Comparison of ENCODE assay signal across 11 cellular contexts in the genomic region with DNA sequence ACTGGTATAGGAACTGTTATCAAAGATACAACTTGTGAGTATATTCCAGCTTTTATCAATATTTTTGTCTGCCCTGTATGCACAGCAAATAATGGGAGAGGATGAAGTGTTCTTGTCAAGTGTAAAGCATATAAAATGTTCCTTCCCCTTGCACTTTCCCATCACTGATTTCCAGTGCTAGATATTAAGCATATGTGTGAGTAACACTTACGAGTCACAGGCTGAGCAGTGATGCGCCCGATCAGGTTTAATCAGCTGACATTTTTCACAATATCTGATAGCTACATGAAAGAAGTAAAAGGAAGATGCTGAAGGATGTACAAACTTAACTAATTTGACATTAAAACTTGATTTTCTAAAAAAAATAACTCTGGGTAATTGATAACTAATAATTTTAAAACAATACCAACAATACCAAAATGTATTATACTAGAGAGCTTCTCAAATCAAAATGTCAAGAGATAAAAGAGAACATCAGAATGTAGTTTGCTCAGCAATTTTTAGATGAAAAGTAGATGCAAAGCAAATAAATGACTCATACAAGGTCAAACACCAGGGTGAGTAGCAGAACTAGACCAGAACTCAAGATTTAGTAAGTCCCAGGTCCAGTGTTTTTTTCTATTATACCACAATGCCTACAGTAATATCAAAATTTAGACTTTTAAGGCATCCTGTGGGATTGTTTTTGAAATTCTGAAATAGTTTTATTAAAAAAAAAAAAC. TPM values are rescaled to one million over a fixed set of nuclear protein-coding genes. Genes with fewer than 3 reads are reported as not detected.
A peak's percentile ranks its signal among the peaks of the same experiment; 100 is the strongest.
DNase-seq lines count a peak whose midpoint lies in the region; ATAC-seq, FAIRE-seq and TF ChIP-seq lines count a peak whose summit lies in the region.
"Had no signal": no experiment of that assay in that cellular context is flagged by ENCODE, and none has a peak within 500 bp of the region (broad histone marks: within the 10 kb centered on the region; RNA-seq: fewer than 3 reads in every experiment).

No MANE protein-coding gene starts in this region.

- intact Hi-C loops in tibial artery (cut with DNase I; ENCODE audit: low total_unique reads), result no loop called here

- TF ChIP-seq EP300 in A549 (IDR thresholded peaks at IDR 0.05), result no peak

- TF ChIP-seq CTCF in A549 (IDR thresholded peaks at IDR 0.05), result no peak
- TF ChIP-seq CTCF in fibroblast of villous mesenchyme (IDR thresholded peaks at IDR 0.05; ENCODE audit: insufficient read depth, low read depth, low read length), result no peak
- TF ChIP-seq CTCF in tibial artery (IDR thresholded peaks at IDR 0.05), result no peak

- H3K27me3 Mint-ChIP-seq in activated CD8-positive, alpha-beta T cell treated with anti-CD3 and anti-CD28 coated beads, Interleukin-2, amount 10 ng/mL, durations not matched to agents 7 days and 5 days (ENCODE audit: low read depth), result no peaks in the 10 kb centered on the region

- ATAC-seq in A549 (peak; percentile 40 to 66; a peak in 3 of 6 replicates), HG03045 (IDR thresholded peaks at IDR 0.05; ENCODE audit: unreplicated experiment) (no peak)
- ATAC-seq in activated CD8-positive, alpha-beta T cell treated with anti-CD3 and anti-CD28 coated beads, Interleukin-2, amount 10 ng/mL, durations not matched to agents 7 days and 5 days, result no peak
- ATAC-seq: right cardiac atrium had no signal

- TF ChIP-seq POLR2A in A549 (IDR thresholded peaks at IDR 0.05; ENCODE audit: low read length), result no peak

- peaks cover 0 to 21% (median 0%) of the 10 kb centered on the region in 3 donors for H3K36me3 ChIP-seq in tibial artery

- no peaks in the 10 kb centered on the region for H3K27me3 ChIP-seq in tibial artery

- peaks cover 19% of the 10 kb centered on the region for H3K4me1 ChIP-seq in A549
- H3K4me1 ChIP-seq in tibial artery, result no peaks in the 10 kb centered on the region

- 0 out of 6 replicates have a peak overlapping the region, but pooled peaks of 1 of the 2 experiments have one; percentile 28 for H3K27ac ChIP-seq in A549
- no peak overlapping the region for H3K27ac ChIP-seq in tibial artery

- CTCF ChIA-PET in A549 (lab: Yijun Ruan, JAX), result interaction anchor here (1.5 kb wide), 1 partner anchor 74 kb away, joined by 3 read pairs; no protein-coding TSS in a partner anchor
- CTCF ChIA-PET in activated CD8-positive, alpha-beta T cell treated with anti-CD3 and anti-CD28 coated beads, Interleukin-2, amount 10 ng/mL, durations not matched to agents 7 days and 5 days (lab: Charles Lee), result interaction anchor here (0.9 to 1.3 kb wide), 2 partner anchors 13 to 104 kb away, joined by 3 to 4 read pairs; no protein-coding TSS in a partner anchor

- H3K9me3 Mint-ChIP-seq in activated CD8-positive, alpha-beta T cell treated with anti-CD3 and anti-CD28 coated beads, Interleukin-2, amount 10 ng/mL, durations not matched to agents 7 days and 5 days (ENCODE audit: insufficient read depth), result peaks cover 4% of the 10 kb centered on the region

- no peak for FAIRE-seq in A549 (lab: Jason Lieb, UNC)
- FAIRE-seq in GM18507 (lab: Jason Lieb, UNC), result peak; percentile 29

- peaks cover 64% of the 10 kb centered on the region for H3K36me3 Mint-ChIP-seq in activated CD8-positive, alpha-beta T cell treated with anti-CD3 and anti-CD28 coated beads, Interleukin-2, amount 10 ng/mL, durations not matched to agents 7 days and 5 days (ENCODE audit: low read depth)

- WGBS in A549 (ENCODE audit: missing lambda C conversion rate), result 5% methylated on average over 3 of the region's 3 CpGs

- peaks cover 39% of the 10 kb centered on the region for H3K4me1 Mint-ChIP-seq in activated CD8-positive, alpha-beta T cell treated with anti-CD3 and anti-CD28 coated beads, Interleukin-2, amount 10 ng/mL, durations not matched to agents 7 days and 5 days (ENCODE audit: low read depth)

- no peak for TF ChIP-seq RAD21 in A549 (conservative IDR thresholded peaks at IDR 0.05 in 1 of 2, IDR thresholded peaks at IDR 0.05 in 1 of 2)

- H3K4me3 Mint-ChIP-seq in activated CD8-positive, alpha-beta T cell treated with anti-CD3 and anti-CD28 coated beads, Interleukin-2, amount 10 ng/mL, durations not matched to agents 7 days and 5 days, result no peak overlapping the region

- H3K27ac Mint-ChIP-seq in activated CD8-positive, alpha-beta T cell treated with anti-CD3 and anti-CD28 coated beads, Interleukin-2, amount 10 ng/mL, durations not matched to agents 7 days and 5 days, result peak overlapping the region; percentile 2

- H3K9me3 ChIP-seq in A549 (no peaks in the 10 kb centered on the region), tibial artery (no peaks in the 10 kb centered on the region)

- POLR2A ChIA-PET in A549 (lab: Yijun Ruan, JAX), result no interaction called here
- POLR2A ChIA-PET in activated CD8-positive, alpha-beta T cell treated with anti-CD3 and anti-CD28 coated beads, Interleukin-2, amount 10 ng/mL, durations not matched to agents 7 days and 5 days (lab: Charles Lee), result interaction anchor here (1.4 kb wide), 1 partner anchor 56 kb away, joined by 5 read pairs; a partner anchor contains a TSS

- H3K4me2 ChIP-seq in A549, result peak overlapping the region; percentile 63

- DNase-seq in A549 (ENCODE audit: low read depth in 1 of 2, low spot score in 1 of 2) (peak; percentile 7 to 14), GM18507 (ENCODE audit: extremely low spot score, insufficient read length, low read depth) (no peak), fibroblast of villous mesenchyme (ENCODE audit: low read depth) (peak; percentile 60), RPMI8226 (no peak), C1 segment of cervical spinal cord (lab: John Stamatoyannopoulos, UW) (no peak), tibial artery (no peak)
- DNase-seq in activated CD8-positive, alpha-beta T cell treated with anti-CD3 and anti-CD28 coated beads, Interleukin-2, amount 10 ng/mL, durations not matched to agents 7 days and 5 days, result no peak
- DNase-seq: Calu3, NCI-H1092, right cardiac atrium had no signal

- H3K4me3 ChIP-seq in A549 (no peak overlapping the region), fibroblast of villous mesenchyme (ENCODE audit: low read depth, low read length) (no peak overlapping the region), tibial artery (no peak overlapping the region)

TF ChIP-seq in A549, 52 proteins besides CTCF, POLR2A, EP300 and RAD21:
- TF ChIP-seq RCOR1 (IDR thresholded peaks at IDR 0.05; ENCODE audit: low read depth, low read length) (no peak), MAFK (IDR thresholded peaks at IDR 0.05; ENCODE audit: partially characterized antibody) (peak; percentile 75), MYC (IDR thresholded peaks at IDR 0.05; ENCODE audit: borderline replicate concordance, low read length) (no peak), FOSB (CRISPR knock-in tag; IDR thresholded peaks at IDR 0.05) (no peak), FOSL2 (IDR thresholded peaks at IDR 0.05) (peak; percentile 23; the same call in 1 of the 2 replicates), FOSL2 (CRISPR knock-in tag; IDR thresholded peaks at IDR 0.05) (peak; percentile 19; the same call in 1 of the 2 replicates), HEYL (CRISPR knock-in tag; IDR thresholded peaks at IDR 0.05) (no peak), SREBF2 (IDR thresholded peaks at IDR 0.05) (no peak), CEBPB (IDR thresholded peaks at IDR 0.05) (no peak), NFE2L2 (conservative IDR thresholded peaks at IDR 0.05; ENCODE audit: low read length) (no peak)
- TF ChIP-seq, protein P1, sequence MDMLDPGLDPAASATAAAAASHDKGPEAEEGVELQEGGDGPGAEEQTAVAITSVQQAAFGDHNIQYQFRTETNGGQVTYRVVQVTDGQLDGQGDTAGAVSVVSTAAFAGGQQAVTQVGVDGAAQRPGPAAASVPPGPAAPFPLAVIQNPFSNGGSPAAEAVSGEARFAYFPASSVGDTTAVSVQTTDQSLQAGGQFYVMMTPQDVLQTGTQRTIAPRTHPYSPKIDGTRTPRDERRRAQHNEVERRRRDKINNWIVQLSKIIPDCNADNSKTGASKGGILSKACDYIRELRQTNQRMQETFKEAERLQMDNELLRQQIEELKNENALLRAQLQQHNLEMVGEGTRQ (IDR thresholded peaks at IDR 0.05), result no peak
TF ChIP-seq in A549: peak in this region for 2.

RNA-seq across cellular contexts. Expression of a gene that starts 56.4 kb away (rescaled TPM):
- polyA plus RNA-seq in A549 (2011; rRNA removed) (40.9 and 57.0 TPM in 2 replicates), A549 (2017; fragmentation: RNase III; extraction: RNeasy Plus Mini Kit Qiagen cat#74134 plus additional on column Dnase treatment) (22.3 to 26.9 TPM (median 25.1 TPM) in 3 replicates)
- polyA plus RNA-seq in A549 (2012; cell fraction: cytosol; rRNA removed), result 5.6 and 6.7 TPM in 2 replicates
- 3.1 and 5.6 TPM in 2 replicates for polyA plus RNA-seq in A549 (2012; cell fraction: nucleus; rRNA removed)
- 16.2 and 20.2 TPM in 2 replicates for polyA minus RNA-seq in A549 (2011; rRNA and poly(A)+ RNA removed)
- total RNA-seq in activated CD8-positive, alpha-beta T cell treated with anti-CD3 and anti-CD28 coated beads, Interleukin-2, amount 10 ng/mL, durations not matched to agents 7 days and 5 days, result 100 to 1,000 TPM in 1 of 2 experiments, 10 to 100 TPM in 1; 98.2 to 106 TPM
- total RNA-seq in fibroblast of villous mesenchyme, result 88.3 and 137 TPM in 2 replicates

Comparison
In these comparisons a context has a peak if more than half of its experiments do, and no peak if none do; other contexts are left out.
1. ATAC-seq: peak in A549 (2 of 2); none in activated CD8-positive, alpha-beta T cell treated with anti-CD3 and anti-CD28 coated beads, Interleukin-2, amount 10 ng/mL, durations not matched to agents 7 days and 5 days (single experiment) and HG03045 (single experiment).
2. DNase-seq: peak in A549 (2 of 2) and fibroblast of villous mesenchyme (single experiment); none in GM18507 (single experiment), activated CD8-positive, alpha-beta T cell treated with anti-CD3 and anti-CD28 coated beads, Interleukin-2, amount 10 ng/mL, durations not matched to agents 7 days and 5 days (single experiment), RPMI8226 (single experiment), C1 segment of cervical spinal cord (0 of 14) and tibial artery (0 of 2).